In genomic region chr11:134414772-134415765, GRCh38 we compare ENCODE assay signal across 14 cellular contexts. TPM values are rescaled to one million over a fixed set of nuclear protein-coding genes. Genes with fewer than 3 reads are reported as not detected.
DNase-seq lines count a peak whose midpoint lies in the region; ATAC-seq, FAIRE-seq and TF ChIP-seq lines count a peak whose summit lies in the region.
"Had no signal": no experiment of that assay in that cellular context is flagged by ENCODE, and none has a peak within 500 bp of the region (broad histone marks: within the 10 kb centered on the region; RNA-seq: fewer than 3 reads in every experiment).

No MANE protein-coding gene starts in this region.

- H3K27me3 ChIP-seq in H1 (replicated peaks in 1 of 4; ENCODE audit: control insufficient read depth in 3 of 4, extremely low read depth in 1 of 4, insufficient read depth in 3 of 4, low read length in 3 of 4) (peaks cover 0 to 5% (median 1%) of the 10 kb centered on the region in 4 experiments; a peak in 3 of 7 replicates), WERI-Rb-1 (ENCODE audit: insufficient read depth, low read depth, severe bottlenecking) (peaks cover 56% of the 10 kb centered on the region)

- no peak for FAIRE-seq in H1 (lab: Jason Lieb, UNC)

- no peak overlapping the region for H3K14ac ChIP-seq in H1 (ENCODE audit: insufficient read length)

- H3K9ac ChIP-seq in H1 (replicated peaks in 1 of 4; ENCODE audit: extremely low read depth in 1 of 4, low read depth in 3 of 4, low read length in 3 of 4) = peak overlapping the region in 1 of 4 experiments; percentile 7; a peak in 1 of 7 replicates

- no peak overlapping the region for H2AFZ ChIP-seq in H1 (ENCODE audit: low read length)

- peak overlapping the region; percentile 92; the same call in 1 of the 2 replicates for H2BK15ac ChIP-seq in H1 (ENCODE audit: low read length)

- no peak overlapping the region for H3K18ac ChIP-seq in H1 (ENCODE audit: extremely low read depth, low read length)

- POLR2A ChIA-PET in H1 (lab: Charles Lee; ENCODE audit: partially characterized antibody) = interaction anchor here (0.8 kb wide), 1 partner anchor 41 kb away, joined by 3 read pairs; no protein-coding TSS in a partner anchor

- no peak for TF ChIP-seq EP300 in H1 (IDR thresholded peaks at IDR 0.05; ENCODE audit: borderline replicate concordance in 1 of 2, low read depth in 2 of 2, low read length in 2 of 2)

- H3K4me1 ChIP-seq in H1 (replicated peaks in 1 of 4; ENCODE audit: control insufficient read depth in 3 of 4, insufficient read depth in 4 of 4, low read length in 3 of 4) (peaks cover 17 to 39% (median 23%) of the 10 kb centered on the region in 4 experiments), mucosa of descending colon (ENCODE audit: low read depth) (no peaks in the 10 kb centered on the region)
- H3K4me1 ChIP-seq: adrenal gland had no signal

- H3K56ac ChIP-seq in H1 (replicated peaks; ENCODE audit: insufficient read length, low read depth, low read length) = no peak overlapping the region

- H3K9me3 ChIP-seq in H1 (ENCODE audit: insufficient read depth in 2 of 2, low read depth in 1 of 2, low read length in 1 of 2) (no peaks in the 10 kb centered on the region), WERI-Rb-1 (ENCODE audit: severe bottlenecking) (no peaks in the 10 kb centered on the region), mucosa of descending colon (no peaks in the 10 kb centered on the region)
- H3K9me3 ChIP-seq: adrenal gland had no signal

- no peak for TF ChIP-seq POLR2A in NB4 (IDR thresholded peaks at IDR 0.05; ENCODE audit: extremely low read depth, insufficient read length)
- TF ChIP-seq POLR2A in H1 (IDR thresholded peaks at IDR 0.05; ENCODE audit: control extremely low read depth in 1 of 2, low read depth in 2 of 2, low read length in 2 of 2) = no peak

- CTCF ChIA-PET in H1 (lab: Charles Lee; ENCODE audit: partially characterized antibody) = interaction anchor here (1.2 to 1.4 kb wide), 2 partner anchors 10 to 11 kb away, joined by 4 to 6 read pairs; no protein-coding TSS in a partner anchor

- 0 out of 2 replicates have a peak overlapping the region, but pooled peaks have one; percentile 48 for H2BK5ac ChIP-seq in H1 (ENCODE audit: low read depth, low read length)

- H2AK5ac ChIP-seq in H1 (ENCODE audit: low read depth, low read length) = peak overlapping the region; percentile 56; the same call in 1 of the 2 replicates

- TF ChIP-seq RAD21 in H1 (IDR thresholded peaks at IDR 0.05 in 1 of 2, conservative IDR thresholded peaks at IDR 0.05 in 1 of 2; ENCODE audit: low read depth in 2 of 2, low read length in 2 of 2) = no peak

- no peak overlapping the region for H4K5ac ChIP-seq in H1 (ENCODE audit: insufficient read length, low read depth, low read length)

- 53% methylated on average over 16 of the region's 17 CpGs; no CpG with 5 or more reads in 1 of the 2 experiments for whole genome bisulfite sequencing in H1 (ENCODE audit: extremely low coverage in 1 of 2, insufficient coverage in 1 of 2, insufficient read length in 1 of 2, insufficient replicate concordance in 2 of 2, low coverage in 1 of 2, low lambda C conversion rate in 2 of 2, missing lambda C conversion rate in 1 of 2), 2 experiments

- intact Hi-C loops in mucosa of descending colon (cut with DNase I, micrococcal nuclease) = no loop called here

- no peak overlapping the region for H3K4me3 ChIP-seq in NB4 (ENCODE audit: low read depth, low read length)
- peak overlapping the region in 2 of 4 experiments; percentile 2 to 70; a peak in 1 of 8 replicates for H3K4me3 ChIP-seq in H1 (ENCODE audit: extremely low read depth in 1 of 4, insufficient read depth in 2 of 4, low read depth in 3 of 4, low read length in 4 of 4)
- H3K4me3 ChIP-seq in WERI-Rb-1 (ENCODE audit: low read depth, low read length) = no peak overlapping the region
- H3K4me3 ChIP-seq in mucosa of descending colon = no peak overlapping the region
- H3K4me3 ChIP-seq: adrenal gland had no signal

- TF ChIP-seq CTCF in NB4 (IDR thresholded peaks at IDR 0.05; ENCODE audit: low read depth, low read length) (no peak), H1 (IDR thresholded peaks at IDR 0.05; ENCODE audit: control extremely low read depth in 1 of 3, insufficient read depth in 1 of 3, low read depth in 1 of 3, low read length in 3 of 3) (no peak), WERI-Rb-1 (IDR thresholded peaks at IDR 0.05; ENCODE audit: low read depth, low read length) (no peak), mucosa of descending colon (IDR thresholded peaks at IDR 0.05) (no peak)

- no peak overlapping the region for H3K4ac ChIP-seq in H1 (replicated peaks; ENCODE audit: insufficient read length, low read depth, low read length)

- H4K8ac ChIP-seq in H1 (ENCODE audit: extremely low read depth, insufficient read depth, low read length) = no peak overlapping the region; the same call in 1 of the 2 replicates

- H3K36me3 ChIP-seq in H1 (ENCODE audit: control insufficient read depth in 2 of 4, insufficient read depth in 4 of 4, low read length in 3 of 4) = no peaks in the 10 kb centered on the region
- no peaks in the 10 kb centered on the region for H3K36me3 ChIP-seq in WERI-Rb-1
- no peaks in the 10 kb centered on the region for H3K36me3 ChIP-seq in mucosa of descending colon (ENCODE audit: low read depth)
- H3K36me3 ChIP-seq: adrenal gland had no signal

- no peak overlapping the region for H2BK20ac ChIP-seq in H1 (ENCODE audit: low read length)

- H3K79me2 ChIP-seq in H1 (ENCODE audit: control insufficient read depth in 1 of 2, insufficient read depth in 2 of 2, low read length in 2 of 2) = peaks cover 5 to 13% of the 10 kb centered on the region in 2 experiments; a peak in 2 of 4 replicates

- H3K23me2 ChIP-seq in H1 (ENCODE audit: low read depth, low read length) = peaks cover 21% of the 10 kb centered on the region; the same call in 1 of the 2 replicates

- H3K27ac ChIP-seq in H1 (ENCODE audit: low read depth, low read length) = no peak overlapping the region
- H3K27ac ChIP-seq in WERI-Rb-1 = no peak overlapping the region

- no peak overlapping the region for H3K23ac ChIP-seq in H1 (ENCODE audit: insufficient read length)

- H2BK120ac ChIP-seq in H1 (replicated peaks; ENCODE audit: low read depth, low read length) = no peak overlapping the region

- peak overlapping the region; percentile 70 to 98 for H3K4me2 ChIP-seq in H1 (ENCODE audit: insufficient read depth in 1 of 2, low read depth in 2 of 2, low read length in 2 of 2)

- peak overlapping the region; percentile 47 for H4K91ac ChIP-seq in H1 (replicated peaks; ENCODE audit: insufficient read length, low read length)

- ATAC-seq in HG03432 (IDR thresholded peaks at IDR 0.05; ENCODE audit: unreplicated experiment) = no peak
- ATAC-seq in mucosa of descending colon = no peak
- ATAC-seq: left ventricle myocardium superior had no signal

- peaks cover 15 to 18% of the 10 kb centered on the region in 2 experiments for H4K20me1 ChIP-seq in H1 (replicated peaks in 1 of 2; ENCODE audit: control insufficient read depth in 1 of 2, insufficient read depth in 2 of 2, low read length in 2 of 2)

- peaks cover 9% of the 10 kb centered on the region for H3K79me1 ChIP-seq in H1 (ENCODE audit: low read depth, low read length)

- DNase-seq in C1 segment of cervical spinal cord (lab: John Stamatoyannopoulos, UW) (peak in 8 of 14 donors; percentile 40 to 81 (median 56)), NB4 (ENCODE audit: low read depth) (peak; percentile 21), H1 (ENCODE audit: low read depth in 1 of 2, low spot score in 2 of 2) (no peak), nucleus accumbens (lab: John Stamatoyannopoulos, UW) (peak in 35 of 56 donors; percentile 20 to 67 (median 47)), WERI-Rb-1 (no peak), mucosa of descending colon (no peak), HK-2 (ENCODE audit: unreplicated experiment) (no peak)
- DNase-seq: activated CD4-positive, CD25-positive, alpha-beta regulatory T cell treated with anti-CD3 and anti-CD28 coated beads, Interleukin-2, amount 50 U/mL, for 72 hours; adrenal gland; endodermal cell; left ventricle myocardium superior; NCI-H345; Right ventricle myocardium superior had no signal

- H2BK12ac ChIP-seq in H1 (ENCODE audit: low read depth, low read length) = peak overlapping the region; percentile 75; the same call in 1 of the 2 replicates

TF ChIP-seq in H1, 55 proteins besides CTCF, POLR2A, EP300 and RAD21:
- TF ChIP-seq CHD2 (IDR thresholded peaks at IDR 0.05; ENCODE audit: low read length) (no peak), KDM1A (IDR thresholded peaks at IDR 0.05; ENCODE audit: borderline replicate concordance, low read length) (0 out of 2 replicates have a peak, but pooled peaks have one; percentile 45)

RNA-seq across cellular contexts. Expression of gene B3GAT1, which starts 3.0 kb away (rescaled TPM):
- total RNA-seq in H1 (2021; fragmentation: NEBNext Ultra II Directional; extraction: Animal tissue kit (Norgen Biotek cat#: 25700)) = 32.4 and 35.0 TPM in 2 replicates
- 19.7 and 27.0 TPM in 2 replicates for polyA plus RNA-seq in H1 (2011; rRNA removed)
- polyA plus RNA-seq in H1 (2011; cell fraction: cytosol; rRNA removed) = 18.2 TPM
- polyA plus RNA-seq in H1 (2011; cell fraction: nucleus; rRNA removed) = 46.6 TPM
- polyA plus RNA-seq in H1 (2012, experiment 1 of 2) = 22.6 to 25.8 TPM (median 24.3 TPM) in 4 replicates
- polyA plus RNA-seq in H1 (2012, experiment 2 of 2) = 23.0 TPM
- polyA plus RNA-seq in H1 (2013, experiment 1 of 2) = 16.5 TPM
- 16.3 TPM for polyA plus RNA-seq in H1 (2013, experiment 2 of 2)
- 10.1 and 12.8 TPM in 2 replicates for polyA minus RNA-seq in H1 (2011; rRNA and poly(A)+ RNA removed)
- polyA minus RNA-seq in H1 (2011; cell fraction: cytosol; rRNA and poly(A)+ RNA removed) = 15.9 TPM
- 20.5 TPM for polyA minus RNA-seq in H1 (2011; cell fraction: nucleus; rRNA and poly(A)+ RNA removed)
- total RNA-seq in mucosa of descending colon = under 1 TPM; 0.09 to 0.38 (median 0.22) TPM

Comparison
In these comparisons a context has a peak if more than half of its experiments do, and no peak if none do; other contexts are left out.
1. DNase-seq: peak in C1 segment of cervical spinal cord (8 of 14), NB4 (single experiment) and nucleus accumbens (35 of 56); none in H1 (0 of 2), WERI-Rb-1 (single experiment), mucosa of descending colon (0 of 3) and HK-2 (single experiment).
2. RNA of gene B3GAT1, which starts 3.0 kb away (total RNA-seq): 32.4 to 35.0 TPM in H1; 0.09 to 0.38 TPM in mucosa of descending colon; every median in the first group is over 10 times any median in the second.